Comparison of ENCODE assay signal across 1 cellular context in genomic region chr22:31276426-31277167, GRCh38.
TF ChIP-seq lines count a peak whose summit lies in the region.

No MANE protein-coding gene starts in this region.

TF ChIP-seq in SK-N-SH, 30 proteins besides CTCF, POLR2A, EP300 and RAD21 (continued from another document):
- TF ChIP-seq RCOR1 (IDR thresholded peaks at IDR 0.05; ENCODE audit: low read length) (no peak), MEF2A (IDR thresholded peaks at IDR 0.05; ENCODE audit: borderline replicate concordance, low read depth) (no peak), GATA2 (CRISPR knock-in tag; IDR thresholded peaks at IDR 0.05) (no peak), REST (IDR thresholded peaks at IDR 0.05; ENCODE audit: low read depth, low read length) (no peak)
